8 cellular contexts compared by ENCODE assay signal in genomic region chr4:83535520-83535944, GRCh38. TPM values are rescaled to one million over a fixed set of nuclear protein-coding genes. Genes with fewer than 3 reads are reported as not detected.
DNase-seq lines count a peak whose midpoint lies in the region; ATAC-seq and TF ChIP-seq lines count a peak whose summit lies in the region.

No MANE protein-coding gene starts in this region.

- ATAC-seq in HG02981 (IDR thresholded peaks at IDR 0.05; ENCODE audit: unreplicated experiment): peak; percentile 22

- TF ChIP-seq CTCF in nephron progenitor cell (IDR thresholded peaks at IDR 0.05): no peak
- TF ChIP-seq CTCF in type B pancreatic cell (conservative IDR thresholded peaks at IDR 0.05): no peak

- no peak overlapping the region for H3K27ac Mint-ChIP-seq in nephron progenitor cell
- H3K27ac Mint-ChIP-seq in type B pancreatic cell: peak overlapping the region; percentile 99

- peaks cover 9% of the 10 kb centered on the region for H3K9me3 Mint-ChIP-seq in nephron progenitor cell
- no peaks in the 10 kb centered on the region for H3K9me3 Mint-ChIP-seq in type B pancreatic cell

- peak; percentile 11 for DNase-seq in activated gamma-delta T cell (lab: John Stamatoyannopoulos, UW)
- DNase-seq in activated gamma-delta T cell treated with Interleukin-2 at 50 U/mL for 16 hours: no peak
- peak; percentile 11 to 63 for DNase-seq in NCI-H526 (lab: John Stamatoyannopoulos, UW)
- peak; percentile 52 for DNase-seq in activated T-cell treated with anti-CD3 and anti-CD28 coated beads, Interleukin-2, amount 50 U/mL, for 1 hour
- peak; percentile 54 for DNase-seq in fibroblast of gingiva (ENCODE audit: low read depth)
- DNase-seq in nephron progenitor cell: peak; percentile 31
- DNase-seq in type B pancreatic cell (ENCODE audit: extremely low spot score, unreplicated experiment): no peak

- H3K4me1 Mint-ChIP-seq in nephron progenitor cell: peaks cover 14% of the 10 kb centered on the region
- H3K4me1 Mint-ChIP-seq in type B pancreatic cell (ENCODE audit: unreplicated experiment): peaks cover 8% of the 10 kb centered on the region

- H3K4me3 Mint-ChIP-seq in nephron progenitor cell (peak overlapping the region; percentile 84), type B pancreatic cell (peak overlapping the region; percentile 97)

- H3K27me3 Mint-ChIP-seq in nephron progenitor cell (ENCODE audit: low read depth, poor library complexity) (peaks cover 86% of the 10 kb centered on the region), type B pancreatic cell (peaks cover 68% of the 10 kb centered on the region)

- no peaks in the 10 kb centered on the region for H3K36me3 Mint-ChIP-seq in nephron progenitor cell (ENCODE audit: low read depth)
- no peaks in the 10 kb centered on the region for H3K36me3 Mint-ChIP-seq in type B pancreatic cell

RNA-seq across cellular contexts. Expression of gene GPAT3, which starts 0.4 kb away (rescaled TPM):
- 11.3 and 53.7 TPM in 2 replicates for total RNA-seq in type B pancreatic cell (ENCODE audit: low replicate concordance)

RNA-seq across cellular contexts. Expression of gene ABRAXAS1, which starts 50.6 kb away (rescaled TPM):
- total RNA-seq in type B pancreatic cell (ENCODE audit: low replicate concordance): 15.7 and 22.8 TPM in 2 replicates

Comparison
In these comparisons a context has a peak if more than half of its experiments do, and no peak if none do; other contexts are left out.
1. DNase-seq: peak in activated gamma-delta T cell (single experiment), NCI-H526 (2 of 2), activated T-cell treated with anti-CD3 and anti-CD28 coated beads, Interleukin-2, amount 50 U/mL, for 1 hour (single experiment), fibroblast of gingiva (single experiment) and nephron progenitor cell (single experiment); none in activated gamma-delta T cell treated with Interleukin-2 at 50 U/mL for 16 hours (single experiment) and type B pancreatic cell (single experiment).